1 cellular context compared by ENCODE assay signal in genomic region chr2:215692387-215693079, GRCh38.
A peak's percentile ranks its signal among the peaks of the same experiment; 100 is the strongest.
TF ChIP-seq lines count a peak whose summit lies in the region.

No MANE protein-coding gene starts in this region.

TF ChIP-seq in HepG2, 621 proteins besides CTCF, POLR2A, EP300 and RAD21 (continued from another document and continues in another):
- TF ChIP-seq, protein P1, sequence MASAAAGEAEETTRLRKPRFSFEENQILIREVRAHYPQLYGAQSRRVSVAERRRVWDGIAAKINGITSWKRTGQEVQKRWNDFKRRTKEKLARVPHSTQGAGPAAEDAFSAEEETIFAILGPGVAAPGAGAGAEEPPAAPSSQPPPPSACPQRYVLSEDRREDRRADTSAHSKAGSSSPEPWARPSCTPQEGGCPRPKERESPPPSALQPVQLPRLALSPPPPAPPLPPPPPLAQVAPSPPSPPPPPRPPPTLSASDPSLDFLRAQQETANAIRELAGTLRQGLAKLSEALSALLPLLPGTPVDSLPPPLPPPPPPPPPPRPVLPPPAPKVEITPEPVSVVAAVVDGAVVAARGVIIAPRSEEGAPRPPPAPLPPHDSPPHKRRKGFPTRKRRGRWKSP (CRISPR knock-in tag; IDR thresholded peaks at IDR 0.05): 0 out of 2 replicates have a peak, but pooled peaks have one; percentile 32
- TF ChIP-seq, protein P2, sequence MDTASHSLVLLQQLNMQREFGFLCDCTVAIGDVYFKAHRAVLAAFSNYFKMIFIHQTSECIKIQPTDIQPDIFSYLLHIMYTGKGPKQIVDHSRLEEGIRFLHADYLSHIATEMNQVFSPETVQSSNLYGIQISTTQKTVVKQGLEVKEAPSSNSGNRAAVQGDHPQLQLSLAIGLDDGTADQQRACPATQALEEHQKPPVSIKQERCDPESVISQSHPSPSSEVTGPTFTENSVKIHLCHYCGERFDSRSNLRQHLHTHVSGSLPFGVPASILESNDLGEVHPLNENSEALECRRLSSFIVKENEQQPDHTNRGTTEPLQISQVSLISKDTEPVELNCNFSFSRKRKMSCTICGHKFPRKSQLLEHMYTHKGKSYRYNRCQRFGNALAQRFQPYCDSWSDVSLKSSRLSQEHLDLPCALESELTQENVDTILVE (CRISPR knock-in tag; IDR thresholded peaks at IDR 0.05): no peak
- no peak for TF ChIP-seq ZEB1 (IDR thresholded peaks at IDR 0.05; ENCODE audit: insufficient replicate concordance, low read depth)
- TF ChIP-seq, protein P3, sequence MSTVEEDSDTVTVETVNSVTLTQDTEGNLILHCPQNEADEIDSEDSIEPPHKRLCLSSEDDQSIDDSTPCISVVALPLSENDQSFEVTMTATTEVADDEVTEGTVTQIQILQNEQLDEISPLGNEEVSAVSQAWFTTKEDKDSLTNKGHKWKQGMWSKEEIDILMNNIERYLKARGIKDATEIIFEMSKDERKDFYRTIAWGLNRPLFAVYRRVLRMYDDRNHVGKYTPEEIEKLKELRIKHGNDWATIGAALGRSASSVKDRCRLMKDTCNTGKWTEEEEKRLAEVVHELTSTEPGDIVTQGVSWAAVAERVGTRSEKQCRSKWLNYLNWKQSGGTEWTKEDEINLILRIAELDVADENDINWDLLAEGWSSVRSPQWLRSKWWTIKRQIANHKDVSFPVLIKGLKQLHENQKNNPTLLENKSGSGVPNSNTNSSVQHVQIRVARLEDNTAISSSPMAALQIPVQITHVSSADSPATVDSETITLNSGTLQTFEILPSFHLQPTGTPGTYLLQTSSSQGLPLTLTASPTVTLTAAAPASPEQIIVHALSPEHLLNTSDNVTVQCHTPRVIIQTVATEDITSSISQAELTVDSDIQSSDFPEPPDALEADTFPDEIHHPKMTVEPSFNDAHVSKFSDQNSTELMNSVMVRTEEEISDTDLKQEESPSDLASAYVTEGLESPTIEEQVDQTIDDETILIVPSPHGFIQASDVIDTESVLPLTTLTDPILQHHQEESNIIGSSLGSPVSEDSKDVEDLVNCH (CRISPR knock-in tag; IDR thresholded peaks at IDR 0.05): no peak
- TF ChIP-seq, protein P4, sequence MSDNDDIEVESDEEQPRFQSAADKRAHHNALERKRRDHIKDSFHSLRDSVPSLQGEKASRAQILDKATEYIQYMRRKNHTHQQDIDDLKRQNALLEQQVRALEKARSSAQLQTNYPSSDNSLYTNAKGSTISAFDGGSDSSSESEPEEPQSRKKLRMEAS (IDR thresholded peaks at IDR 0.05): peak; percentile 48; the same call in 1 of the 2 replicates
- no peak for TF ChIP-seq GATAD1 (CRISPR knock-in tag; IDR thresholded peaks at IDR 0.05)
- TF ChIP-seq PRDM4 (CRISPR knock-in tag; IDR thresholded peaks at IDR 0.05; ENCODE audit: borderline replicate concordance): no peak
- no peak for TF ChIP-seq ZHX2 (IDR thresholded peaks at IDR 0.05; ENCODE audit: low read depth)
- TF ChIP-seq ZHX2 (CRISPR knock-in tag; IDR thresholded peaks at IDR 0.05; ENCODE audit: borderline replicate concordance): no peak
- no peak for TF ChIP-seq TSC22D2 (CRISPR knock-in tag; IDR thresholded peaks at IDR 0.05; ENCODE audit: borderline replicate concordance)
- no peak for TF ChIP-seq IRF9 (CRISPR knock-in tag; IDR thresholded peaks at IDR 0.05; ENCODE audit: borderline replicate concordance)
- no peak for TF ChIP-seq ZNF83 (CRISPR knock-in tag; IDR thresholded peaks at IDR 0.05; ENCODE audit: borderline replicate concordance)
- TF ChIP-seq NFIC (IDR thresholded peaks at IDR 0.05; ENCODE audit: low read length): peak; percentile 83
- no peak for TF ChIP-seq RBFOX2 (IDR thresholded peaks at IDR 0.05; ENCODE audit: low read depth, low read length)
- no peak for TF ChIP-seq RFXANK (CRISPR knock-in tag; IDR thresholded peaks at IDR 0.05)
- no peak for TF ChIP-seq ZSCAN12 (CRISPR knock-in tag; IDR thresholded peaks at IDR 0.05)
- no peak for TF ChIP-seq RORA (CRISPR knock-in tag; IDR thresholded peaks at IDR 0.05)
- TF ChIP-seq BRD4 (CRISPR knock-in tag; IDR thresholded peaks at IDR 0.05): peak; percentile 56; the same call in 1 of the 2 replicates
- TF ChIP-seq SRSF4 (IDR thresholded peaks at IDR 0.05; ENCODE audit: low read depth, low read length, poor library complexity, severe bottlenecking): no peak
- no peak; the same call in 1 of the 2 replicates for TF ChIP-seq POGZ (CRISPR knock-in tag; IDR thresholded peaks at IDR 0.05)
- TF ChIP-seq ARID2 (CRISPR knock-in tag; IDR thresholded peaks at IDR 0.05; ENCODE audit: borderline replicate concordance): no peak
- TF ChIP-seq SUZ12 (IDR thresholded peaks at IDR 0.05; ENCODE audit: low read depth, low read length): no peak
- no peak for TF ChIP-seq NKX3-1 (CRISPR knock-in tag; IDR thresholded peaks at IDR 0.05)
- TF ChIP-seq, protein P5, sequence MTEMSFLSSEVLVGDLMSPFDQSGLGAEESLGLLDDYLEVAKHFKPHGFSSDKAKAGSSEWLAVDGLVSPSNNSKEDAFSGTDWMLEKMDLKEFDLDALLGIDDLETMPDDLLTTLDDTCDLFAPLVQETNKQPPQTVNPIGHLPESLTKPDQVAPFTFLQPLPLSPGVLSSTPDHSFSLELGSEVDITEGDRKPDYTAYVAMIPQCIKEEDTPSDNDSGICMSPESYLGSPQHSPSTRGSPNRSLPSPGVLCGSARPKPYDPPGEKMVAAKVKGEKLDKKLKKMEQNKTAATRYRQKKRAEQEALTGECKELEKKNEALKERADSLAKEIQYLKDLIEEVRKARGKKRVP (CRISPR knock-in tag; IDR thresholded peaks at IDR 0.05): no peak
- TF ChIP-seq ZNF451 (CRISPR knock-in tag; IDR thresholded peaks at IDR 0.05): no peak
- peak; percentile 46; the same call in 1 of the 2 replicates for TF ChIP-seq ISL2 (CRISPR knock-in tag; IDR thresholded peaks at IDR 0.05)
- TF ChIP-seq, protein P6, sequence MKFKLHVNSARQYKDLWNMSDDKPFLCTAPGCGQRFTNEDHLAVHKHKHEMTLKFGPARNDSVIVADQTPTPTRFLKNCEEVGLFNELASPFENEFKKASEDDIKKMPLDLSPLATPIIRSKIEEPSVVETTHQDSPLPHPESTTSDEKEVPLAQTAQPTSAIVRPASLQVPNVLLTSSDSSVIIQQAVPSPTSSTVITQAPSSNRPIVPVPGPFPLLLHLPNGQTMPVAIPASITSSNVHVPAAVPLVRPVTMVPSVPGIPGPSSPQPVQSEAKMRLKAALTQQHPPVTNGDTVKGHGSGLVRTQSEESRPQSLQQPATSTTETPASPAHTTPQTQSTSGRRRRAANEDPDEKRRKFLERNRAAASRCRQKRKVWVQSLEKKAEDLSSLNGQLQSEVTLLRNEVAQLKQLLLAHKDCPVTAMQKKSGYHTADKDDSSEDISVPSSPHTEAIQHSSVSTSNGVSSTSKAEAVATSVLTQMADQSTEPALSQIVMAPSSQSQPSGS (CRISPR knock-in tag; IDR thresholded peaks at IDR 0.05): peak; percentile 73; the same call in 1 of the 2 replicates
- TF ChIP-seq ZNF839 (CRISPR knock-in tag; IDR thresholded peaks at IDR 0.05; ENCODE audit: borderline replicate concordance): no peak
- TF ChIP-seq U2AF1 (optimal IDR thresholded peaks at IDR 0.05; ENCODE audit: low read depth, low read length): no peak
- TF ChIP-seq, protein P7, sequence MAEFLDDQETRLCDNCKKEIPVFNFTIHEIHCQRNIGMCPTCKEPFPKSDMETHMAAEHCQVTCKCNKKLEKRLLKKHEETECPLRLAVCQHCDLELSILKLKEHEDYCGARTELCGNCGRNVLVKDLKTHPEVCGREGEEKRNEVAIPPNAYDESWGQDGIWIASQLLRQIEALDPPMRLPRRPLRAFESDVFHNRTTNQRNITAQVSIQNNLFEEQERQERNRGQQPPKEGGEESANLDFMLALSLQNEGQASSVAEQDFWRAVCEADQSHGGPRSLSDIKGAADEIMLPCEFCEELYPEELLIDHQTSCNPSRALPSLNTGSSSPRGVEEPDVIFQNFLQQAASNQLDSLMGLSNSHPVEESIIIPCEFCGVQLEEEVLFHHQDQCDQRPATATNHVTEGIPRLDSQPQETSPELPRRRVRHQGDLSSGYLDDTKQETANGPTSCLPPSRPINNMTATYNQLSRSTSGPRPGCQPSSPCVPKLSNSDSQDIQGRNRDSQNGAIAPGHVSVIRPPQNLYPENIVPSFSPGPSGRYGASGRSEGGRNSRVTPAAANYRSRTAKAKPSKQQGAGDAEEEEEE (CRISPR knock-in tag; IDR thresholded peaks at IDR 0.05; ENCODE audit: borderline replicate concordance): no peak
- no peak for TF ChIP-seq ZNF496 (CRISPR knock-in tag; IDR thresholded peaks at IDR 0.05; ENCODE audit: insufficient replicate concordance)
- TF ChIP-seq ZSCAN30 (CRISPR knock-in tag; IDR thresholded peaks at IDR 0.05): no peak
- TF ChIP-seq SP140L (CRISPR knock-in tag; IDR thresholded peaks at IDR 0.05; ENCODE audit: borderline replicate concordance): no peak
- TF ChIP-seq ZNF550 (CRISPR knock-in tag; IDR thresholded peaks at IDR 0.05; ENCODE audit: borderline replicate concordance): no peak
- peak; percentile 50 for TF ChIP-seq HDAC2 (CRISPR knock-in tag; IDR thresholded peaks at IDR 0.05)
- TF ChIP-seq FOXJ3 (CRISPR knock-in tag; IDR thresholded peaks at IDR 0.05; ENCODE audit: borderline replicate concordance): peak; percentile 50; the same call in 1 of the 2 replicates
- peak; percentile 37; the same call in 1 of the 2 replicates for TF ChIP-seq KLF9 (CRISPR knock-in tag; IDR thresholded peaks at IDR 0.05; ENCODE audit: low read depth)
- no peak for TF ChIP-seq ZFP41 (CRISPR knock-in tag; IDR thresholded peaks at IDR 0.05; ENCODE audit: borderline replicate concordance)
- no peak for TF ChIP-seq SIN3B (IDR thresholded peaks at IDR 0.05; ENCODE audit: low read length)
- TF ChIP-seq, protein P8, sequence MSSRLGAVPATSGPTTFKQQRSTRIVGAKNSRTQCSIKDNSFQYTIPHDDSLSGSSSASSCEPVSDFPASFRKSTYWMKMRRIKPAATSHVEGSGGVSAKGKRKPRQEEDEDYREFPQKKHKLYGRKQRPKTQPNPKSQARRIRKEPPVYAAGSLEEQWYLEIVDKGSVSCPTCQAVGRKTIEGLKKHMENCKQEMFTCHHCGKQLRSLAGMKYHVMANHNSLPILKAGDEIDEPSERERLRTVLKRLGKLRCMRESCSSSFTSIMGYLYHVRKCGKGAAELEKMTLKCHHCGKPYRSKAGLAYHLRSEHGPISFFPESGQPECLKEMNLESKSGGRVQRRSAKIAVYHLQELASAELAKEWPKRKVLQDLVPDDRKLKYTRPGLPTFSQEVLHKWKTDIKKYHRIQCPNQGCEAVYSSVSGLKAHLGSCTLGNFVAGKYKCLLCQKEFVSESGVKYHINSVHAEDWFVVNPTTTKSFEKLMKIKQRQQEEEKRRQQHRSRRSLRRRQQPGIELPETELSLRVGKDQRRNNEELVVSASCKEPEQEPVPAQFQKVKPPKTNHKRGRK (CRISPR knock-in tag; IDR thresholded peaks at IDR 0.05): no peak
- TF ChIP-seq RNF2 (conservative IDR thresholded peaks at IDR 0.05; ENCODE audit: low read depth): no peak
- 0 out of 2 replicates have a peak, but pooled peaks have one; percentile 22 for TF ChIP-seq ZSCAN22 (CRISPR knock-in tag; IDR thresholded peaks at IDR 0.05)
